ENCODE assay signal across 20 cellular contexts in genomic region chr3:29637093-29637492, GRCh38.
DNase-seq lines count a peak whose midpoint lies in the region; ATAC-seq lines count a peak whose summit lies in the region.
"Had no signal": no experiment of that assay in that cellular context is flagged by ENCODE, and none has a peak within 500 bp of the region (broad histone marks: within the 10 kb centered on the region; RNA-seq: fewer than 3 reads in every experiment).

No MANE protein-coding gene starts in this region.

- DNase-seq in NCI-H2171 (lab: John Stamatoyannopoulos, UW) (peak; percentile 1), fibroblast of gingiva (ENCODE audit: low read depth) (peak; percentile 43), NCI-H2107 treated with DMSO at 0.1 percent for 48 hours (lab: John Stamatoyannopoulos, UW; ENCODE audit: unreplicated experiment) (no peak), NCI-H2081 treated with DMSO at 0.1 percent for 48 hours (lab: John Stamatoyannopoulos, UW) (no peak)
- no peak for DNase-seq in activated T-cell treated with anti-CD3 and anti-CD28 coated beads, Interleukin-2, amount 50 U/mL, for 24 hours
- no peak for DNase-seq in stimulated activated CD4-positive, alpha-beta T cell treated with anti-CD3 and anti-CD28 coated beads, Interleukin-1b, Interleukin-23, amount 100 ng/mL, for 48 hours
- DNase-seq: ACHN, DMS53, GDM1, NCI-H1105, NCI-H146, NCI-H2029, NCI-H446, NCI-H526, OCI-M1 had no signal

- no peaks in the 10 kb centered on the region for H3K4me1 Mint-ChIP-seq in activated T-cell treated with anti-CD3 and anti-CD28 coated beads, Interleukin-2, amount 50 U/mL, for 24 hours (ENCODE audit: low read depth)
- H3K4me1 Mint-ChIP-seq: CD14-positive monocyte, IgD-negative memory B cell had no signal

- H3K9me3 ChIP-seq in BLaER1 = no peaks in the 10 kb centered on the region

- H3K36me3 Mint-ChIP-seq in activated T-cell treated with anti-CD3 and anti-CD28 coated beads, Interleukin-2, amount 50 U/mL, for 24 hours (ENCODE audit: low read depth) = no peaks in the 10 kb centered on the region
- H3K36me3 Mint-ChIP-seq: CD14-positive monocyte, IgD-negative memory B cell had no signal

- no peaks in the 10 kb centered on the region for H3K27me3 ChIP-seq in BLaER1

- H3K4me1 ChIP-seq in BLaER1 = peaks cover 11% of the 10 kb centered on the region

- peak overlapping the region; percentile 18 for H3K4me2 ChIP-seq in BLaER1

- H3K27ac ChIP-seq in BLaER1 = no peak overlapping the region

- no peaks in the 10 kb centered on the region for H3K36me3 ChIP-seq in BLaER1

- H4K20me1 ChIP-seq in BLaER1 = no peaks in the 10 kb centered on the region

- no peak overlapping the region for H3K9ac ChIP-seq in BLaER1

- ATAC-seq in GM19043 (IDR thresholded peaks at IDR 0.05; ENCODE audit: low read depth, unreplicated experiment) = peak; percentile 72
- ATAC-seq: HCT116 had no signal

- no peaks in the 10 kb centered on the region for H3K9me3 Mint-ChIP-seq in activated T-cell treated with anti-CD3 and anti-CD28 coated beads, Interleukin-2, amount 50 U/mL, for 24 hours

- no peak overlapping the region for H3K4me3 Mint-ChIP-seq in activated T-cell treated with anti-CD3 and anti-CD28 coated beads, Interleukin-2, amount 50 U/mL, for 24 hours
- H3K4me3 Mint-ChIP-seq: CD14-positive monocyte, IgD-negative memory B cell had no signal

- H3K27me3 Mint-ChIP-seq in activated T-cell treated with anti-CD3 and anti-CD28 coated beads, Interleukin-2, amount 50 U/mL, for 24 hours = no peaks in the 10 kb centered on the region

- H3K4me3 ChIP-seq in BLaER1 = no peak overlapping the region

- no peak overlapping the region for H3K27ac Mint-ChIP-seq in activated T-cell treated with anti-CD3 and anti-CD28 coated beads, Interleukin-2, amount 50 U/mL, for 24 hours
- H3K27ac Mint-ChIP-seq: CD14-positive monocyte, IgD-negative memory B cell had no signal

Comparison
In these comparisons a context has a peak if more than half of its experiments do, and no peak if none do; other contexts are left out.
1. DNase-seq: peak in NCI-H2171 (single experiment) and fibroblast of gingiva (single experiment); none in NCI-H2107 treated with DMSO at 0.1 percent for 48 hours (single experiment), activated T-cell treated with anti-CD3 and anti-CD28 coated beads, Interleukin-2, amount 50 U/mL, for 24 hours (single experiment), NCI-H2081 treated with DMSO at 0.1 percent for 48 hours (single experiment) and stimulated activated CD4-positive, alpha-beta T cell treated with anti-CD3 and anti-CD28 coated beads, Interleukin-1b, Interleukin-23, amount 100 ng/mL, for 48 hours (single experiment).